1 cellular context compared by ENCODE assay signal in the genomic region with DNA sequence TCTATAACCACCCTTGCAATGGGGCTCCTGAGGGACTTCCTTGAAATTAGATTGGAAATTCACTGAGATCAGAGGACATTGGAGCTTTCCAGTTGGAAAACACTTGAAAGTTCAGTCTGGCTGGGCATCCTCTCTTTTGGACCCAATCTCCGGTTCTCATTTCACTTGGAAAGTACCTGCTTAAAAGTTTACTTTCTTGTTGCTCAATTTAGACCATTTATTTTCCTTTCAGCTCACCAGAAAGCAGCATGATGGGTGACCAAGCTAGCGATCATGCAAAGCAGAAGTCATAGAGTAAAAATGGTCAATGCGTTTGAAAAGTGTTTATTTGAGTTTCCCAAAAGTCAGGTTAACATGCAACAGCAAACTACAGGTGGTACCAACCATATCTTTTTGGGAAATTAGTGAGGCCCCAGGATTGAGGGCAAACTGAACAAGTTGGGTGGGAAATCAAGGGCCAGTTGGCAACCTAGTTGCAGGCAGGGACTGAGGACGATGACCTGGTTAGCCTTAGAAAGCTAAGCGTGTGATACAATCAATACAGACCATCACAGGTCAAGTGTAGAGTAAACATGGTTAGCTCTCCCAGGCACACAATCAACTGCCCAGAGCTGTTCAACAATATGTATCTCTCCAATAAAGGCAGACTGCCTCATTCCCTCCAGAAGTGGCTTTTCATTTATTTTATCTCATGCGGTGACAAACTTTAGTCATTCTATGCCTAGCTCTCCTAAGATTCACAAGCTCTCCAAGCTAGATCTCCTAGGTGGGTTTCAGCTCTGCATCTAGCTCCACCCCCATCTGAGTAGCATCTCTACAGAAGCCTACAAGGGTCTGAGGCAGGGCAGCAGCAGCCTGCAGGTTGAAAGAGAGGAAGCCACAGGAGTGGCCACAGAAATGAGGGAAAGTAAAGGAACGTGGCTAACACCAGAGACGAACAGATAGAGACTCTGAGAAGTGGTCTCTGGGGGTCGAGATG.
TF ChIP-seq lines count a peak whose summit lies in the region.

No MANE protein-coding gene starts in this region.

TF ChIP-seq in HepG2, 621 proteins besides CTCF, POLR2A, EP300 and RAD21 (continued from another document and continues in another):
- TF ChIP-seq ZNF609 (CRISPR knock-in tag; IDR thresholded peaks at IDR 0.05; ENCODE audit: borderline replicate concordance) (peak; percentile 94), KAT7 (CRISPR knock-in tag; IDR thresholded peaks at IDR 0.05; ENCODE audit: borderline replicate concordance) (no peak), ATF1 (CRISPR knock-in tag; IDR thresholded peaks at IDR 0.05) (no peak), PRDM15 (CRISPR knock-in tag; IDR thresholded peaks at IDR 0.05) (no peak), FOXK2 (IDR thresholded peaks at IDR 0.05) (no peak), DBP (CRISPR knock-in tag; IDR thresholded peaks at IDR 0.05; ENCODE audit: not compliant biosample characterization) (no peak), CREB3 (CRISPR knock-in tag; IDR thresholded peaks at IDR 0.05) (no peak), NFE2L1 (CRISPR knock-in tag; IDR thresholded peaks at IDR 0.05; ENCODE audit: borderline replicate concordance) (no peak), ZNF367 (CRISPR knock-in tag; IDR thresholded peaks at IDR 0.05; ENCODE audit: borderline replicate concordance) (no peak), NFE2 (CRISPR knock-in tag; IDR thresholded peaks at IDR 0.05) (no peak), ZNF225 (CRISPR knock-in tag; IDR thresholded peaks at IDR 0.05) (no peak), SP4 (CRISPR knock-in tag; IDR thresholded peaks at IDR 0.05) (no peak), RELA (CRISPR knock-in tag; IDR thresholded peaks at IDR 0.05) (no peak), SSRP1 (CRISPR knock-in tag; IDR thresholded peaks at IDR 0.05) (no peak), SKI (IDR thresholded peaks at IDR 0.05; ENCODE audit: partially characterized antibody) (peak; percentile 17), MIXL1 (CRISPR knock-in tag; IDR thresholded peaks at IDR 0.05) (peak; percentile 75; the same call in 1 of the 2 replicates), PRMT3 (CRISPR knock-in tag; IDR thresholded peaks at IDR 0.05; ENCODE audit: borderline replicate concordance, low read depth) (no peak), SIX4 (CRISPR knock-in tag; IDR thresholded peaks at IDR 0.05) (no peak), SAFB2 (CRISPR knock-in tag; IDR thresholded peaks at IDR 0.05; ENCODE audit: borderline replicate concordance, low read depth) (no peak), BCL6 (CRISPR knock-in tag; IDR thresholded peaks at IDR 0.05) (peak; percentile 98), DDIT3 (CRISPR knock-in tag; IDR thresholded peaks at IDR 0.05) (no peak), ZNF431 (CRISPR knock-in tag; IDR thresholded peaks at IDR 0.05; ENCODE audit: borderline replicate concordance, low read depth) (0 out of 2 replicates have a peak, but pooled peaks have one; percentile 28), ZNF549 (CRISPR knock-in tag; IDR thresholded peaks at IDR 0.05) (no peak), ARID5B (CRISPR knock-in tag; IDR thresholded peaks at IDR 0.05) (peak; percentile 76), MED13 (CRISPR knock-in tag; IDR thresholded peaks at IDR 0.05) (no peak), ZC3H4 (CRISPR knock-in tag; IDR thresholded peaks at IDR 0.05; ENCODE audit: borderline replicate concordance) (no peak), TCF7 (IDR thresholded peaks at IDR 0.05; ENCODE audit: low read depth) (peak; percentile 33; the same call in 1 of the 2 replicates), ZNF333 (CRISPR knock-in tag; IDR thresholded peaks at IDR 0.05; ENCODE audit: borderline replicate concordance) (no peak), CHCHD3 (CRISPR knock-in tag; IDR thresholded peaks at IDR 0.05) (no peak)
- TF ChIP-seq, protein P1, sequence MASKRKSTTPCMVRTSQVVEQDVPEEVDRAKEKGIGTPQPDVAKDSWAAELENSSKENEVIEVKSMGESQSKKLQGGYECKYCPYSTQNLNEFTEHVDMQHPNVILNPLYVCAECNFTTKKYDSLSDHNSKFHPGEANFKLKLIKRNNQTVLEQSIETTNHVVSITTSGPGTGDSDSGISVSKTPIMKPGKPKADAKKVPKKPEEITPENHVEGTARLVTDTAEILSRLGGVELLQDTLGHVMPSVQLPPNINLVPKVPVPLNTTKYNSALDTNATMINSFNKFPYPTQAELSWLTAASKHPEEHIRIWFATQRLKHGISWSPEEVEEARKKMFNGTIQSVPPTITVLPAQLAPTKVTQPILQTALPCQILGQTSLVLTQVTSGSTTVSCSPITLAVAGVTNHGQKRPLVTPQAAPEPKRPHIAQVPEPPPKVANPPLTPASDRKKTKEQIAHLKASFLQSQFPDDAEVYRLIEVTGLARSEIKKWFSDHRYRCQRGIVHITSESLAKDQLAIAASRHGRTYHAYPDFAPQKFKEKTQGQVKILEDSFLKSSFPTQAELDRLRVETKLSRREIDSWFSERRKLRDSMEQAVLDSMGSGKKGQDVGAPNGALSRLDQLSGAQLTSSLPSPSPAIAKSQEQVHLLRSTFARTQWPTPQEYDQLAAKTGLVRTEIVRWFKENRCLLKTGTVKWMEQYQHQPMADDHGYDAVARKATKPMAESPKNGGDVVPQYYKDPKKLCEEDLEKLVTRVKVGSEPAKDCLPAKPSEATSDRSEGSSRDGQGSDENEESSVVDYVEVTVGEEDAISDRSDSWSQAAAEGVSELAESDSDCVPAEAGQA (IDR thresholded peaks at IDR 0.05; ENCODE audit: low read depth) = no peak
- TF ChIP-seq, protein P1 (CRISPR knock-in tag; IDR thresholded peaks at IDR 0.05; ENCODE audit: borderline replicate concordance) = no peak
